8 cellular contexts compared by ENCODE assay signal in the genomic region with DNA sequence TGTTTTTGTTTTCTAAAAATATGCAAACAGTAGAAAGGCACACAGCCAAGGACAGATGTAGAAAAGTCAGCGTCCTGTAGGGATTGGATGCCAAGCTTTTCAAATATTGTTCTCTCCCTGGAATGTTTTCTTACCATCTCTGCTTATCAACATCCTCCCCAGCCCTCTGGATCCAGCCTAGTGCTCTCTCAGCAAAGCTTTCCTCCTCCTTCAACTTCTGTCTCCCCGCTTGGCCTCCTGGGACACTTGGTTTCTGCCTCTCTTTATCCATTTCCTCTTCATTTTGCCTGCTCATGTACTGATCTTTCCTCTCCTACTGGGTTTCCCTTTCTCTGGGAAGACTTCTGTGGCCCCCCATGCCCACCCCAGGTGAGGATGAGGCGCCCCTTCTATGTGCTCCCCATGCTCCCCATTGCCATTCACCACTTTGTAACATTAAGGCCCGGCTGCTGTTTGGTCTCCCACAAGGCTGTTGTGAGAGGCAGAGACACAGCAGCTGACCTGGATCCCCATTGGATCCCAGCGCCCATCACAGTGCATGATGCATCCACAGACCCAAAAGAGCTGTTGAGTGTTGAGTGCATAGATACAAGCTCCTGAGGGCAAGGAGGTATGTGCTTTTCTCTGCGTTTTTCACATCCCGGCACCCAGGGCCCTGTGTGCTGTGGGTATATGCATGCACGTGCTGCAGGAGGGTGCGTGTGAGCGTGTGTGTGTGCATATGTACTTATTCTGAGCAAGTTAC. TPM values are rescaled to one million over a fixed set of nuclear protein-coding genes. Genes with fewer than 3 reads are reported as not detected.
DNase-seq lines count a peak whose midpoint lies in the region; ATAC-seq, FAIRE-seq and TF ChIP-seq lines count a peak whose summit lies in the region.

No MANE protein-coding gene starts in this region.

- H3K27me3 ChIP-seq in MG63 (no peaks in the 10 kb centered on the region), heart left ventricle (no peaks in the 10 kb centered on the region)

- no peaks in the 10 kb centered on the region for H3K9me3 Mint-ChIP-seq in activated naive CD4-positive, alpha-beta T cell treated with anti-CD3 and anti-CD28 coated beads, Interleukin-2, amount 50 U/mL, for 72 hours
- H3K9me3 Mint-ChIP-seq in stimulated activated naive B cell treated with anti-CD40 and anti-IgM and Interleukin-4, amounts not matched to agents 10 μg/mL and 1 μg/mL and 100 μg/mL, for 72 hours = no peaks in the 10 kb centered on the region

- no peaks in the 10 kb centered on the region for H3K9me3 ChIP-seq in MG63
- H3K9me3 ChIP-seq in heart left ventricle = no peaks in the 10 kb centered on the region

- H3K36me3 Mint-ChIP-seq in activated naive CD4-positive, alpha-beta T cell treated with anti-CD3 and anti-CD28 coated beads, Interleukin-2, amount 50 U/mL, for 72 hours = peaks cover 59 to 70% of the 10 kb centered on the region in 2 donors
- H3K36me3 Mint-ChIP-seq in stimulated activated naive B cell treated with anti-CD40 and anti-IgM and Interleukin-4, amounts not matched to agents 10 μg/mL and 1 μg/mL and 100 μg/mL, for 72 hours = peaks cover 54 to 70% of the 10 kb centered on the region in 2 donors

- 61 to 71% (median 69%) methylated on average over 10 of the region's 10 CpGs for WGBS in heart left ventricle, 4 donors

- H3K4me1 Mint-ChIP-seq in stimulated activated naive B cell treated with anti-CD40 and anti-IgM and Interleukin-4, amounts not matched to agents 10 μg/mL and 1 μg/mL and 100 μg/mL, for 72 hours = peaks cover 57 to 67% of the 10 kb centered on the region in 2 donors

- H3K4me3 ChIP-seq in MG63 = no peak overlapping the region
- peak overlapping the region in 3 of 12 donors; percentile 7 to 14 (median 11) for H3K4me3 ChIP-seq in heart left ventricle

- peak overlapping the region; percentile 26 to 79 (median 58) for H3K27ac ChIP-seq in heart left ventricle

- H3K27ac Mint-ChIP-seq in activated naive CD4-positive, alpha-beta T cell treated with anti-CD3 and anti-CD28 coated beads, Interleukin-2, amount 50 U/mL, for 72 hours = peak overlapping the region; percentile 96 to 97
- H3K27ac Mint-ChIP-seq in stimulated activated naive B cell treated with anti-CD40 and anti-IgM and Interleukin-4, amounts not matched to agents 10 μg/mL and 1 μg/mL and 100 μg/mL, for 72 hours = peak overlapping the region; percentile 93

- no peaks in the 10 kb centered on the region for H3K27me3 Mint-ChIP-seq in stimulated activated naive B cell treated with anti-CD40 and anti-IgM and Interleukin-4, amounts not matched to agents 10 μg/mL and 1 μg/mL and 100 μg/mL, for 72 hours

- peak; percentile 31 to 38 for ATAC-seq in activated naive CD4-positive, alpha-beta T cell treated with anti-CD3 and anti-CD28 coated beads, Interleukin-2, amount 50 U/mL, for 72 hours
- peak; percentile 21 to 58 (median 41) for ATAC-seq in heart left ventricle
- peak; percentile 32 to 35 for ATAC-seq in stimulated activated naive B cell treated with anti-CD40 and anti-IgM and Interleukin-4, amounts not matched to agents 10 μg/mL and 1 μg/mL and 100 μg/mL, for 72 hours (replicated peaks)

- intact Hi-C loops in heart left ventricle (cut with DNase I) = loop anchor here in 2 of 10 donors (10.0 kb wide), 2 partner anchors 69 to 91 kb away; no protein-coding TSS in a partner anchor

- H3K4me3 Mint-ChIP-seq in stimulated activated naive B cell treated with anti-CD40 and anti-IgM and Interleukin-4, amounts not matched to agents 10 μg/mL and 1 μg/mL and 100 μg/mL, for 72 hours = peak overlapping the region; percentile 69 to 71

- peak; percentile 6 for DNase-seq in MG63
- DNase-seq in activated naive CD4-positive, alpha-beta T cell treated with anti-CD3 and anti-CD28 coated beads, Interleukin-2, amount 50 U/mL, for 72 hours (ENCODE audit: low spot score in 2 of 2) = no peak
- peak in 3 of 5 donors; percentile 50 to 59 (median 56) for DNase-seq in heart left ventricle
- no peak for DNase-seq in stimulated activated naive B cell treated with anti-CD40 and anti-IgM and Interleukin-4, amounts not matched to agents 10 μg/mL and 1 μg/mL and 100 μg/mL, for 72 hours
- DNase-seq in putamen (ENCODE audit: low spot score) = no peak
- DNase-seq in NCI-H1417 treated with DMSO at 0.1 percent for 48 hours (lab: John Stamatoyannopoulos, UW) = no peak
- no peak for DNase-seq in effector CD4-positive, alpha-beta T cell
- no peak for DNase-seq in GM12891 (ENCODE audit: insufficient read length, low spot score)

- peaks cover 0 to 84% (median 48%) of the 10 kb centered on the region in 12 donors for H3K4me1 ChIP-seq in heart left ventricle

- TF ChIP-seq POLR2A in heart left ventricle (IDR thresholded peaks at IDR 0.05) (no peak), GM12891 (IDR thresholded peaks at IDR 0.05; ENCODE audit: low read depth, low read length) (no peak)

- H3K36me3 ChIP-seq in MG63 (no peaks in the 10 kb centered on the region), heart left ventricle (peaks cover 0 to 33% (median under 1%) of the 10 kb centered on the region in 9 donors)

- no peak for FAIRE-seq in GM12891 (lab: Jason Lieb, UNC)

- no peak for TF ChIP-seq CTCF in heart left ventricle (IDR thresholded peaks at IDR 0.05)

TF ChIP-seq in GM12891, 5 proteins besides CTCF, POLR2A, EP300 and RAD21:
- TF ChIP-seq POU2F2 (IDR thresholded peaks at IDR 0.05; ENCODE audit: low read depth, low read length) (no peak), PAX5 (IDR thresholded peaks at IDR 0.05; ENCODE audit: insufficient read depth, low read length, severe bottlenecking) (no peak), SPI1 (IDR thresholded peaks at IDR 0.05; ENCODE audit: low read depth, low read length) (no peak), POLR2AphosphoS5 (IDR thresholded peaks at IDR 0.05; ENCODE audit: low read depth, low read length) (no peak), TAF1 (IDR thresholded peaks at IDR 0.05; ENCODE audit: low read depth, low read length) (no peak)
TF ChIP-seq in GM12891: peak in this region for 0.

RNA-seq across cellular contexts. Expression of gene EVL, which starts 38.2 kb away (rescaled TPM):
- 17.3 and 17.9 TPM in 2 replicates for total RNA-seq in MG63 (2014; rRNA removed; shearing (Covaris generic); ENCODE audit: low replicate concordance)
- 100 to 1,000 TPM; 342 to 426 TPM for total RNA-seq in activated naive CD4-positive, alpha-beta T cell treated with anti-CD3 and anti-CD28 coated beads, Interleukin-2, amount 50 U/mL, for 72 hours
- 100 to 1,000 TPM in 1 of 9 donors, 10 to 100 TPM in 8; 31.7 to 116 (median 41.0) TPM for total RNA-seq in heart left ventricle
- polyA plus RNA-seq in heart left ventricle = 10 to 100 TPM; 23.8 to 33.5 TPM
- polyA plus RNA-seq in GM12891 (2012; ENCODE audit: low read depth, missing spikeins) = 181 TPM

RNA-seq across cellular contexts. Expression of gene DEGS2, which starts 56.0 kb away (rescaled TPM):
- total RNA-seq in MG63 (2014; rRNA removed; shearing (Covaris generic); ENCODE audit: low replicate concordance) = not detected in 2 replicates
- total RNA-seq in activated naive CD4-positive, alpha-beta T cell treated with anti-CD3 and anti-CD28 coated beads, Interleukin-2, amount 50 U/mL, for 72 hours = 1 to 10 TPM; 1.4 to 3.2 TPM
- under 1 TPM in 3 of 9 donors, not detected in 6; 0.22 to 0.48 (median 0.37) TPM for total RNA-seq in heart left ventricle
- under 1 TPM in 1 of 2 donors, not detected in 1; 0.08 TPM for polyA plus RNA-seq in heart left ventricle
- polyA plus RNA-seq in GM12891 (2012; ENCODE audit: low read depth, missing spikeins) = 0.99 TPM

Comparison
In these comparisons a context has a peak if more than half of its experiments do, and no peak if none do; other contexts are left out.
1. DNase-seq: peak in MG63 (single experiment) and heart left ventricle (3 of 5); none in activated naive CD4-positive, alpha-beta T cell treated with anti-CD3 and anti-CD28 coated beads, Interleukin-2, amount 50 U/mL, for 72 hours (0 of 2), stimulated activated naive B cell treated with anti-CD40 and anti-IgM and Interleukin-4, amounts not matched to agents 10 μg/mL and 1 μg/mL and 100 μg/mL, for 72 hours (single experiment), putamen (single experiment), NCI-H1417 treated with DMSO at 0.1 percent for 48 hours (single experiment), effector CD4-positive, alpha-beta T cell (single experiment) and GM12891 (single experiment).
2. Peak in every context shown above with its lines, with median percentiles within 50 percentile points of each other: ATAC-seq.